Comparison of ENCODE assay signal across 32 cellular contexts in genomic region chr4:121025540-121025939, GRCh38. TPM values are rescaled to one million over a fixed set of nuclear protein-coding genes. Genes with fewer than 3 reads are reported as not detected.
"Had no signal": no experiment of that assay in that cellular context is flagged by ENCODE, and none has a peak within 500 bp of the region (broad histone marks: within the 10 kb centered on the region; RNA-seq: fewer than 3 reads in every experiment).

No MANE protein-coding gene starts in this region.

- DNase-seq: activated CD4-positive, alpha-beta memory T cell treated with anti-CD3 and anti-CD28 coated beads, Interleukin-2, amount 10 ng/mL, durations not matched to agents 7 days and 5 days; activated CD4-positive, alpha-beta T cell treated with anti-CD3 and anti-CD28 coated beads for 1 hour; activated CD4-positive, alpha-beta T cell treated with anti-CD3 and anti-CD28 coated beads for 36 hours; activated CD4-positive, alpha-beta T cell treated with anti-CD3 and anti-CD28 coated beads for 48 hours; activated CD4-positive, alpha-beta T cell treated with anti-CD3 and anti-CD28 coated beads, Interleukin-2, amount 10 ng/mL, durations not matched to agents 7 days and 5 days; activated CD4-positive, alpha-beta T cell treated with anti-CD3 and anti-CD28 coated beads, Interleukin-2, amount 50 U/mL, for 48 hours; activated CD4-positive, CD25-positive, alpha-beta regulatory T cell; activated CD8-positive, alpha-beta memory T cell treated with anti-CD3 and anti-CD28 coated beads for 24 hours; activated CD8-positive, alpha-beta memory T cell treated with anti-CD3 and anti-CD28 coated beads, Interleukin-2, amount 10 ng/mL, durations not matched to agents 7 days and 5 days; activated CD8-positive, alpha-beta memory T cell treated with anti-CD3 and anti-CD28 coated beads, Interleukin-2, amount 50 U/mL, for 48 hours; activated CD8-positive, alpha-beta T cell treated with anti-CD3 and anti-CD28 coated beads, Interleukin-2, amount 10 ng/mL, durations not matched to agents 7 days and 5 days; activated effector memory CD4-positive, alpha-beta T cell treated with Interleukin-2 at 50 U/mL for 16 hours; activated gamma-delta T cell; activated naive CD4-positive, alpha-beta T cell treated with anti-CD3 and anti-CD28 coated beads, Interleukin-2, amount 10 ng/mL, durations not matched to agents 7 days and 5 days; activated naive CD4-positive, alpha-beta T cell treated with Interleukin-2 at 50 U/mL for 16 hours; activated naive CD8-positive, alpha-beta T cell treated with anti-CD3 and anti-CD28 coated beads, Interleukin-2, amount 10 ng/mL, durations not matched to agents 7 days and 5 days; activated naive CD8-positive, alpha-beta T cell treated with anti-CD3 and anti-CD28 coated beads, Interleukin-2, amount 50 U/mL, for 24 hours; activated T-cell treated with anti-CD3 and anti-CD28 coated beads, Interleukin-2, amount 50 U/mL, for 24 hours; activated T-cell treated with anti-CD3 and anti-CD28 coated beads, Interleukin-2, amount 50 U/mL, for 48 hours; amygdala; anterior cingulate cortex; caudate nucleus; SW 1271; T-helper 1 cell; T-helper 2 cell; T-helper 9 cell; WERI-Rb-1 had no signal

- H3K27me3 ChIP-seq: ascending aorta, cardiac muscle cell had no signal

- H3K27ac ChIP-seq: ascending aorta, cardiac muscle cell, WERI-Rb-1 had no signal

- H3K36me3 ChIP-seq: ascending aorta, cardiac muscle cell, WERI-Rb-1 had no signal

- ATAC-seq: activated CD4-positive, alpha-beta T cell treated with anti-CD3 and anti-CD28 coated beads for 36 hours; activated CD4-positive, CD25-positive, alpha-beta regulatory T cell treated with anti-CD3 and anti-CD28 coated beads, Interleukin-2, amount 50 U/mL, for 24 hours; activated CD8-positive, alpha-beta memory T cell treated with anti-CD3 and anti-CD28 coated beads, Interleukin-2, amount 10 ng/mL, durations not matched to agents 7 days and 5 days; activated CD8-positive, alpha-beta T cell treated with anti-CD3 and anti-CD28 coated beads, Interleukin-2, amount 10 ng/mL, durations not matched to agents 7 days and 5 days; activated naive CD8-positive, alpha-beta T cell treated with anti-CD3 and anti-CD28 coated beads, Interleukin-2, amount 50 U/mL, for 24 hours; WTC11 had no signal

- FAIRE-seq: bronchial epithelial cell had no signal

- H3K4me3 ChIP-seq: ascending aorta, cardiac muscle cell had no signal

- H3K9me3 ChIP-seq: ascending aorta had no signal

RNA-seq across cellular contexts. Expression of gene NDNF, which starts 46.8 kb away (rescaled TPM):
- total RNA-seq: bronchial epithelial cell had no signal
